8 cellular contexts compared by ENCODE assay signal in genomic region chr13:41311607-41312500, GRCh38. TPM values are rescaled to one million over a fixed set of nuclear protein-coding genes. Genes with fewer than 3 reads are reported as not detected.
DNase-seq lines count a peak whose midpoint lies in the region; ATAC-seq lines count a peak whose summit lies in the region.

No MANE protein-coding gene starts in this region.

- H3F3A ChIP-seq in GM23248 (ENCODE audit: insufficient read depth), result peaks cover 34% of the 10 kb centered on the region

- DNase-seq in ELR (ENCODE audit: low read depth), result peak; percentile 78
- DNase-seq in GM23248, result peak; percentile 78
- peak; percentile 32 for DNase-seq in LHCN-M2 (ENCODE audit: low read depth)
- DNase-seq in cerebellar cortex (ENCODE audit: low spot score), result peak; percentile 22
- peak; percentile 49 for DNase-seq in kidney glomerular epithelial cell (lab: John Stamatoyannopoulos, UW)
- DNase-seq in stimulated activated CD4-positive, alpha-beta T cell treated with anti-CD3 and anti-CD28 coated beads, Interleukin-1b, Interleukin-23, amount 100 ng/mL, for 48 hours, result peak; percentile 48
- no peak for DNase-seq in DMS153 (lab: John Stamatoyannopoulos, UW)

- peaks cover 30% of the 10 kb centered on the region for H3K4me1 ChIP-seq in GM23248 (ENCODE audit: insufficient read depth)

- ATAC-seq in activated CD4-positive, CD25-positive, alpha-beta regulatory T cell treated with anti-CD3 and anti-CD28 coated beads, Interleukin-2, amount 50 U/mL, for 24 hours, result peak; percentile 50 to 60

- no peaks in the 10 kb centered on the region for H3K9me3 ChIP-seq in GM23248 (ENCODE audit: low read depth)

- peak overlapping the region; percentile 85 for H2AFZ ChIP-seq in GM23248

- peak overlapping the region; percentile 85 for H3K9ac ChIP-seq in GM23248

- H3K79me2 ChIP-seq in GM23248 (ENCODE audit: insufficient read depth), result peaks cover 52% of the 10 kb centered on the region

- in situ Hi-C loops in GM23248 (cut with MboI), result no loop called here

- no peaks in the 10 kb centered on the region; the same call in 1 of the 2 replicates for H4K20me1 ChIP-seq in GM23248 (ENCODE audit: insufficient read depth)

- H3K27me3 ChIP-seq in GM23248 (replicated peaks; ENCODE audit: insufficient read depth), result no peaks in the 10 kb centered on the region

- WGBS in GM23248 (ENCODE audit: low coverage in 1 of 2, low lambda C conversion rate in 2 of 2, missing lambda C conversion rate in 2 of 2), 2 experiments, result 0 to 1% methylated on average over 60 to 63 of the region's 63 CpGs

- peak overlapping the region; percentile 100 for H3K4me2 ChIP-seq in GM23248 (ENCODE audit: unreplicated experiment)

- H3K4me3 ChIP-seq in GM23248, result peak overlapping the region; percentile 93

- no peaks in the 10 kb centered on the region for H3K9me2 ChIP-seq in GM23248 (ENCODE audit: insufficient read depth)

- H3K36me3 ChIP-seq in GM23248 (ENCODE audit: low read depth), result no peaks in the 10 kb centered on the region

- H3K27ac ChIP-seq in GM23248, result peak overlapping the region; percentile 82

RNA-seq across cellular contexts. Expression of gene NAA16, which starts 0.8 kb away (rescaled TPM):
- 7.6 and 9.5 TPM in 2 replicates for total RNA-seq in GM23248 (2014; rRNA removed; shearing (Covaris generic))
- 9.2 and 9.5 TPM in 2 replicates for polyA plus RNA-seq in GM23248 (2016; fragmentation: Nextera tagmentation; extraction: Ambion mirVana)
- total RNA-seq in LHCN-M2 (2014; rRNA removed), result 6.5 and 7.6 TPM in 2 replicates
- polyA plus RNA-seq in LHCN-M2 (2012), result 1.3 TPM

RNA-seq across cellular contexts. Expression of gene MTRF1, which starts 48.5 kb away (rescaled TPM):
- total RNA-seq in GM23248 (2014; rRNA removed; shearing (Covaris generic)), result 10.5 and 17.1 TPM in 2 replicates
- 10.3 and 11.2 TPM in 2 replicates for polyA plus RNA-seq in GM23248 (2016; fragmentation: Nextera tagmentation; extraction: Ambion mirVana)
- 10.2 and 10.9 TPM in 2 replicates for total RNA-seq in LHCN-M2 (2014; rRNA removed)
- 4.0 TPM for polyA plus RNA-seq in LHCN-M2 (2012)
